Comparison of ENCODE assay signal across 23 cellular contexts in the genomic region with DNA sequence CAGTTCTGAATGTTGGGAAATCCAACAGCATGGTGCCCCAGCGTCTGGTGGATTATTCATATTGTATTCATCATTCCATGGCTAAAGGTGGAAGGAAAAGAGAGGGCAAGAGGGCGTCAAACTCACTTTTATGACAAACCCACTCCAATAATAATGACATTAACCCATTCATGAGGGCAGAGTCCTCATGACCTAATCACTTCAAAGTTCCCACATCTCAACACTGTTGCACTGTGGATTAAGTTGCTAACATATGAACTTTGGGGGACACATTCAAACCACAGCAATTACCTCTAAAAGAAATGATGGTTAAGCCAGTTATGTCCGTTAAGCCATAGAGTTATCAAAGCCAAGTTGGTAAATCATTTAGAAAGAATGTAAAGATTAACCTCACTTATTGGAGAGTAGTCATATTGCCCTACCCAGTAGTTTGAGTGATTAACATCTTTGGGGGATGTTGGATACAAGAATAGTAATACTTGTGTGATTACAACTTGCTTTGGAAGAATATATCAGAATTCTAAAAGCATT.
DNase-seq lines count a peak whose midpoint lies in the region; ATAC-seq and TF ChIP-seq lines count a peak whose summit lies in the region.
"Had no signal": no experiment of that assay in that cellular context is flagged by ENCODE, and none has a peak within 500 bp of the region (broad histone marks: within the 10 kb centered on the region; RNA-seq: fewer than 3 reads in every experiment).

No MANE protein-coding gene starts in this region.

- no peak overlapping the region for H3K14ac ChIP-seq in mesenchymal stem cell (ENCODE audit: low read length in 2 of 2)

- H3K36me3 ChIP-seq in mesenchymal stem cell (ENCODE audit: control insufficient read depth in 1 of 2, insufficient read depth in 2 of 2, low read depth in 1 of 2, low read length in 2 of 2) (no peaks in the 10 kb centered on the region), brain microvascular endothelial cell (replicated peaks) (no peaks in the 10 kb centered on the region)
- H3K36me3 ChIP-seq: BLaER1, HAP-1, neutrophil, thoracic aorta had no signal

- DNase-seq in EL: peak; percentile 36
- peak; percentile 32 for DNase-seq in LHCN-M2 (ENCODE audit: low read depth)
- peak; percentile 54 for DNase-seq in epithelial cell of esophagus (ENCODE audit: low read depth)
- DNase-seq in mesenchymal stem cell: no peak
- DNase-seq in brain microvascular endothelial cell: no peak
- DNase-seq in ureter (ENCODE audit: low spot score): no peak
- DNase-seq: ACHN; activated CD4-positive, alpha-beta T cell treated with anti-CD3 and anti-CD28 coated beads, Interleukin-2, amount 10 ng/mL, durations not matched to agents 7 days and 5 days; activated naive CD8-positive, alpha-beta T cell treated with anti-CD3 and anti-CD28 coated beads, Interleukin-2, amount 50 U/mL, for 24 hours; activated T-cell treated with anti-CD3 and anti-CD28 coated beads, Interleukin-2, amount 50 U/mL, for 48 hours; DMS153; NCI-H1694; NCI-H524 treated with DMSO at 0.1 percent for 48 hours; SHP77 treated with DMSO at 0.1 percent for 48 hours; stimulated activated naive CD4-positive, alpha-beta T cell; T1000 had no signal

- no CpG with 5 or more reads among the region's 3 CpGs for WGBS in mesenchymal stem cell

- no peak overlapping the region for H2BK15ac ChIP-seq in mesenchymal stem cell (ENCODE audit: low read depth, poor library complexity, severe bottlenecking)

- H3K27ac ChIP-seq in mesenchymal stem cell (ENCODE audit: low read length, poor library complexity, severe bottlenecking): no peak overlapping the region
- H3K27ac ChIP-seq in brain microvascular endothelial cell: no peak overlapping the region
- H3K27ac ChIP-seq: BLaER1, KMS-11, thoracic aorta had no signal

- H2BK120ac ChIP-seq in mesenchymal stem cell (ENCODE audit: low read depth, low read length): no peak overlapping the region

- no peak overlapping the region for H2AK5ac ChIP-seq in mesenchymal stem cell (ENCODE audit: low read length, severe bottlenecking)

- H3K4me2 ChIP-seq in mesenchymal stem cell (ENCODE audit: low read length, poor library complexity, severe bottlenecking): no peak overlapping the region
- H3K4me2 ChIP-seq: BLaER1, KMS-11 had no signal

- ATAC-seq in GM19397 (IDR thresholded peaks at IDR 0.05; ENCODE audit: unreplicated experiment): no peak
- ATAC-seq: activated naive CD8-positive, alpha-beta T cell treated with anti-CD3 and anti-CD28 coated beads, Interleukin-2, amount 50 U/mL, for 24 hours; Panc1 had no signal

- no peak overlapping the region for H3K23ac ChIP-seq in mesenchymal stem cell (ENCODE audit: low read length in 2 of 2)

- no peak overlapping the region for H3K4ac ChIP-seq in mesenchymal stem cell (ENCODE audit: low read depth in 1 of 2, low read length in 2 of 2)

- no peak for TF ChIP-seq CTCF in epithelial cell of esophagus (IDR thresholded peaks at IDR 0.05; ENCODE audit: insufficient read depth, low read depth, low read length, missing control alignments)
- TF ChIP-seq CTCF in brain microvascular endothelial cell (IDR thresholded peaks at IDR 0.05; ENCODE audit: low read depth, low read length, missing control alignments): no peak

- no peaks in the 10 kb centered on the region for H3K79me1 ChIP-seq in mesenchymal stem cell (replicated peaks; ENCODE audit: low read length, poor library complexity, severe bottlenecking)

- H3K9ac ChIP-seq in mesenchymal stem cell (ENCODE audit: low read length): no peak overlapping the region
- H3K9ac ChIP-seq: BLaER1, KMS-11 had no signal

- H2BK12ac ChIP-seq in mesenchymal stem cell (ENCODE audit: low read length in 2 of 2): peak overlapping the region; percentile 71 to 73

- H3K4me3 ChIP-seq in epithelial cell of esophagus (ENCODE audit: low read length): no peak overlapping the region
- H3K4me3 ChIP-seq in mesenchymal stem cell (ENCODE audit: insufficient read depth in 1 of 2, low read depth in 1 of 2, low read length in 2 of 2): no peak overlapping the region
- H3K4me3 ChIP-seq in brain microvascular endothelial cell (ENCODE audit: low read depth, low read length): no peak overlapping the region
- H3K4me3 ChIP-seq: BLaER1, HAP-1, thoracic aorta had no signal

- no peak overlapping the region for H4K91ac ChIP-seq in mesenchymal stem cell (ENCODE audit: low read length)

- H2BK5ac ChIP-seq in mesenchymal stem cell (ENCODE audit: low read depth, low read length, poor library complexity, severe bottlenecking): no peak overlapping the region

- peaks cover 2% of the 10 kb centered on the region for H3K4me1 ChIP-seq in mesenchymal stem cell (ENCODE audit: control insufficient read depth, insufficient read depth, low read depth, low read length)

- H3K9me3 ChIP-seq in mesenchymal stem cell (ENCODE audit: control insufficient read depth, low read length): no peaks in the 10 kb centered on the region
- H3K9me3 ChIP-seq: BLaER1, HAP-1, neutrophil, thoracic aorta had no signal

- peak overlapping the region in 1 of 2 experiments; percentile 21 for H3K18ac ChIP-seq in mesenchymal stem cell (ENCODE audit: low read depth in 1 of 2, low read length in 2 of 2)

- no peak overlapping the region for H2AFZ ChIP-seq in mesenchymal stem cell (ENCODE audit: low read depth, low read length)

- in situ Hi-C loops in brain microvascular endothelial cell (cut with HindIII; ENCODE audit: low pct_ligation_motif_present, low sequenced_read_pairs): no loop called here

- H4K8ac ChIP-seq in mesenchymal stem cell (ENCODE audit: low read length): no peak overlapping the region

- H3K27me3 ChIP-seq in mesenchymal stem cell (ENCODE audit: control insufficient read depth in 1 of 2, insufficient read depth in 1 of 2, low read length in 2 of 2): no peaks in the 10 kb centered on the region
- H3K27me3 ChIP-seq in brain microvascular endothelial cell (replicated peaks): no peaks in the 10 kb centered on the region
- H3K27me3 ChIP-seq: BLaER1, neutrophil had no signal

Comparison
In these comparisons a context has a peak if more than half of its experiments do, and no peak if none do; other contexts are left out.
1. DNase-seq: peak in EL (single experiment), LHCN-M2 (single experiment) and epithelial cell of esophagus (single experiment); none in mesenchymal stem cell (single experiment), brain microvascular endothelial cell (single experiment) and ureter (single experiment).